Comparison of ENCODE assay signal across 8 cellular contexts in the genomic region with DNA sequence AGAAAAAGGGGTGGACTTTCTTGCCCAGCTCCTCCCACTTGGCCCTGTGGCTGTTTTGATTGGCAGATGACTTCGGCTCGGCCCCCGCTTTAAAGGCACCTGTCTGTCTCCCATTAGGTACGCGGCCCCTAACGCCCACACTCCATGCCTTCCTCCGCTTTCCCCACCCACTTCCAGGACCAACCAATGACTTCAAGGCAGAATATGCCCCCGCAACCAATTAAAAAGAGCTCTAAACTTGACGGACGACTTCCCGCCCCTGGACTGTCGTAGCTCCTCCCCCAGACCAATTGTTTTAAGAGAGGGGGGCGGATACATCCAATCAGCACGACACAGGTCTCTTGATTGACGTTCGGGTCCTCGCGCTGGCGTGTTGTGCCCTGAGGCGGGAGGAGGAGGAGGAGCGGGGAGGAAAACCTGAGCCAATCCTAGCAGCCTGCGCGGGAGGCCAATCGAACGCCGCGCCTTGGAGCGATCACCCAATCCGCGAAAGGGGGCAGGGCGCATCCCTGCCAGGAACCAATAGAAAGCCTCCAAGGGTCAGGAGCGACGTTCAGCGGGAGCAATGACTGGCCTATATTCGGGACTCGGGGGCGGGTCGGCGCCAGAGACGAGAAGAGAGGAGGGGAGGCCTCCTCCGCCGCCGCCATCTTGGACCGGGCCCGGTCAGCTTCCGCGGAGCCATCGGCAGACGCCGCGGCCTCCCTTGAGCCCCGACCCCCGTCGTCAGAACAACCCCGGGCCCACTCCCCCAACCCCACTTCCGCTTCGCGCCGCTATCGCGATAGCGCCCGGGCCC. TPM values are rescaled to one million over a fixed set of nuclear protein-coding genes. Genes with fewer than 3 reads are reported as not detected.
DNase-seq lines count a peak whose midpoint lies in the region; ATAC-seq and TF ChIP-seq lines count a peak whose summit lies in the region.

A gene (plus strand): TSS at position 649 of the 799 bp plus-strand sequence. CDS start 5,217 bp downstream, outside the sequence.

- TF ChIP-seq POLR2A in heart left ventricle (IDR thresholded peaks at IDR 0.05): peak; percentile 89 to 94

- WGBS in heart left ventricle, 4 donors: 0 to 1% (median 1%) methylated on average over 55 to 63 of the region's 63 CpGs

- H3K4me1 ChIP-seq in heart left ventricle: peaks cover 5 to 48% (median 36%) of the 10 kb centered on the region in 12 donors

- H3K4me3 ChIP-seq in heart left ventricle: peak within 1 kb of the TSS; percentile 74 to 100 (median 96)

- H3K36me3 Mint-ChIP-seq in type B pancreatic cell: peaks cover 3% of the 10 kb centered on the region

- no peaks in the 10 kb centered on the region for H3K9me3 Mint-ChIP-seq in type B pancreatic cell

- peaks cover 5% of the 10 kb centered on the region for H3K27me3 Mint-ChIP-seq in type B pancreatic cell

- intact Hi-C loops in T-helper 1 cell treated with Interleukin-12 subunit alpha and Interleukin-12 subunit beta and Interleukin-4 antibody, amounts not matched to agents 30 ng/mL and 1 ng/mL, for 36 hours (cut with micrococcal nuclease): loop anchor here (1.0 to 10.0 kb wide), 15 partner anchors 22 to 1984 kb away; a partner anchor contains a TSS
- intact Hi-C loops in heart left ventricle (cut with DNase I): loop anchor here in 1 of 10 donors (1.0 to 2.0 kb wide), 4 partner anchors 22 to 53 kb away; a partner anchor contains a TSS

- peak within 1 kb of the TSS; percentile 86 to 100 (median 95) for H3K27ac ChIP-seq in heart left ventricle

- H3K27ac Mint-ChIP-seq in type B pancreatic cell: peak within 1 kb of the TSS; percentile 95

- no peaks in the 10 kb centered on the region for H3K9me3 ChIP-seq in heart left ventricle

- ATAC-seq in HG02870 (IDR thresholded peaks at IDR 0.05; ENCODE audit: unreplicated experiment): peak; percentile 75
- peak; percentile 91 to 95 (median 94) for ATAC-seq in heart left ventricle

- peaks cover 0 to 24% (median 6%) of the 10 kb centered on the region in 9 donors for H3K36me3 ChIP-seq in heart left ventricle

- in situ Hi-C loops in GM13976 (cut with MboI; ENCODE audit: low sequenced_read_pairs, unreplicated experiment): no loop called here

- no peak for TF ChIP-seq CTCF in GM13976 (IDR thresholded peaks at IDR 0.05; ENCODE audit: borderline replicate concordance, control extremely low read depth, extremely low read depth, insufficient read depth, missing control alignments)
- no peak for TF ChIP-seq CTCF in heart left ventricle (IDR thresholded peaks at IDR 0.05)
- TF ChIP-seq CTCF in type B pancreatic cell (conservative IDR thresholded peaks at IDR 0.05): no peak

- DNase-seq in GM13976 (ENCODE audit: low spot score): peak; percentile 97
- DNase-seq in NCI-H146 treated with DMSO at 0.1 percent for 48 hours (lab: John Stamatoyannopoulos, UW; ENCODE audit: unreplicated experiment): peak; percentile 100
- peak; percentile 100 for DNase-seq in amniotic epithelial cell (ENCODE audit: low read depth)
- DNase-seq in heart left ventricle: peak; percentile 99 to 100 (median 100)
- DNase-seq in pons (ENCODE audit: low spot score): peak; percentile 100
- peak; percentile 99 for DNase-seq in type B pancreatic cell (ENCODE audit: extremely low spot score, unreplicated experiment)

- peaks cover 0 to 3% (median 0%) of the 10 kb centered on the region in 9 donors for H3K27me3 ChIP-seq in heart left ventricle

- H3K4me1 Mint-ChIP-seq in type B pancreatic cell (ENCODE audit: unreplicated experiment): peaks cover 16% of the 10 kb centered on the region

- peak within 1 kb of the TSS; percentile 95 for H3K4me3 Mint-ChIP-seq in type B pancreatic cell

RNA-seq across cellular contexts. Expression of the gene that starts here (rescaled TPM):
- total RNA-seq in T-helper 1 cell treated with Interleukin-12 subunit alpha and Interleukin-12 subunit beta and Interleukin-4 antibody, amounts not matched to agents 30 ng/mL and 1 ng/mL, for 36 hours: 64.3 and 64.8 TPM in 2 replicates
- 10 to 100 TPM; 12.6 to 28.2 (median 18.5) TPM for total RNA-seq in heart left ventricle
- polyA plus RNA-seq in heart left ventricle: 10 to 100 TPM; 14.2 to 18.1 TPM
- total RNA-seq in type B pancreatic cell (ENCODE audit: low replicate concordance): 55.4 and 72.9 TPM in 2 replicates

Comparison
In these comparisons a context has a peak if more than half of its experiments do, and no peak if none do; other contexts are left out.
1. Peak in every context shown above with its lines: DNase-seq, ATAC-seq, H3K4me3 ChIP-seq and H3K27ac ChIP-seq.